21 cellular contexts compared by ENCODE assay signal in the genomic region with DNA sequence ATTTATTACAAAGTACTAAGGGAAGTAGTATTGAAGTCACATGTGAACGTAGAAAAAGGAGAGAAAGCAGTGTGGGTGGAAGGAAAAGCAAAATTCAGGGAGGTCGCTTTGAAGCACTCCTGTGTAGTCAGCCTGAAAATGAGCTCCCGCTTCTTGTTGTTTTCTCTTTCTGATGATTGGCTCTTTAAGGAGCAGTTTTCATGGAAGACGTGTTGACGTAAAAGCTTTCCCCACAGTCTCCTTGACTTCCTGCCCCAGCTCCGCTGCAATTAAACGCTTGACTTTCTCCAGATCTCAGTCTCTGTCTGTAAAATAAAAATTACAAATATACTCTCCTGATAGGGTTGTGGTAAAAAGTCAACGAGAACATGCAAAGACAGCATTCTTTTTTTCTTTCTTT.
"Had no signal": no experiment of that assay in that cellular context is flagged by ENCODE, and none has a peak within 500 bp of the region (broad histone marks: within the 10 kb centered on the region; RNA-seq: fewer than 3 reads in every experiment).

No MANE protein-coding gene starts in this region.

- H3K27ac ChIP-seq: cardiac muscle cell, gastroesophageal sphincter, heart left ventricle, psoas muscle, right lobe of liver, stomach had no signal

- ATAC-seq: activated CD8-positive, alpha-beta memory T cell treated with anti-CD3 and anti-CD28 coated beads, Interleukin-2, amount 10 ng/mL, durations not matched to agents 7 days and 5 days; gastroesophageal sphincter; heart left ventricle; left cardiac atrium; natural killer cell treated with Interleukin-12 subunit alpha and Interleukin-12 subunit beta and Interleukin-15 and Interleukin-18, amount 100 ng/mL, for 72 hours; psoas muscle; right lobe of liver; T-cell; WTC11 had no signal

- H3K27me3 ChIP-seq: cardiac muscle cell, gastroesophageal sphincter, heart left ventricle, right lobe of liver, stomach had no signal

- H3K4me3 ChIP-seq: cardiac muscle cell, gastroesophageal sphincter, heart left ventricle, lung, psoas muscle, right lobe of liver, stomach had no signal

- H3K9me3 ChIP-seq: gastroesophageal sphincter, heart left ventricle, psoas muscle, right lobe of liver, stomach had no signal

- H3K4me1 ChIP-seq: gastroesophageal sphincter, heart left ventricle, psoas muscle, right lobe of liver, stomach had no signal

- H3K36me3 ChIP-seq: cardiac muscle cell, gastroesophageal sphincter, heart left ventricle, right lobe of liver, stomach had no signal

- DNase-seq: activated CD4-positive, alpha-beta memory T cell treated with anti-CD3 and anti-CD28 coated beads, Interleukin-2, amount 10 ng/mL, durations not matched to agents 7 days and 5 days; activated CD4-positive, alpha-beta T cell treated with anti-CD3 and anti-CD28 coated beads for 4 hours; activated CD8-positive, alpha-beta memory T cell treated with anti-CD3 and anti-CD28 coated beads, Interleukin-2, amount 10 ng/mL, durations not matched to agents 7 days and 5 days; activated naive CD4-positive, alpha-beta T cell; activated naive CD8-positive, alpha-beta T cell treated with anti-CD3 and anti-CD28 coated beads for 36 hours; amygdala; endodermal cell; heart left ventricle; immature natural killer cell; left cardiac atrium; psoas muscle; right lobe of liver; small intestine; stimulated activated CD4-positive, alpha-beta T cell treated with anti-CD3 and anti-CD28 coated beads, Interleukin-4, amount 100 ng/mL, for 1 hour; stomach; T-cell had no signal
